17 cellular contexts compared by ENCODE assay signal in the genomic region with DNA sequence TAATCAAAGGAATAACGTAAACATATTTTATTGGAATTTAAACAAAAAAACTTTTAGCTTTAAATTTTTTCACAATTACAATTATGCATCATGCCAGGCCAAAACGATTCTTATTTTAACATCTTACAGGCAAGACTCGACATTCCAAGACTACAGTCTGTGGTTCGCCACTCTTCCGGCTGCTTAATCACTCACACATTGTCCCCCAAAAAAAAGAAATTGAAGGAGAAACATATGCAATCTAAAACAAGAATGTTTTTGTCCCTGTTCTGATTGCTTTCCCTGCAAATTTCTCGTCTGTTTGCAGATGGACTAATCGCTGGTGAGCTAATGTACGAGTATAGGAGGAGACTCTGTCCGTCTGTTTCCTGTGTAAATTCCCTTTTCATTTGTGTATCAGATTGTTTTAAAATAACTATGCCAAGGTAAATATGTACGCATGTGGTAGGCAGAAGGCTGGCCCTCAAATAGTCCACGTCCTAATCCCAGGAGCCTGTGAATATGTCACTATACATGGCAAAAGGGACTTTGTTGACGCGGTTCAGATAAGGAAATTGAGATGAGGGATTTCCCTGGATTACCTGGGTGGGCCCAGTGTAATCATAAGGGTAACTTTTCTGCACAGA. TPM values are rescaled to one million over a fixed set of nuclear protein-coding genes. Genes with fewer than 3 reads are reported as not detected.
DNase-seq lines count a peak whose midpoint lies in the region; ATAC-seq lines count a peak whose summit lies in the region.
"Had no signal": no experiment of that assay in that cellular context is flagged by ENCODE, and none has a peak within 500 bp of the region (broad histone marks: within the 10 kb centered on the region; RNA-seq: fewer than 3 reads in every experiment).

No MANE protein-coding gene starts in this region.

- H2BK12ac ChIP-seq in trophoblast cell (ENCODE audit: low read length): no peak overlapping the region

- no peak overlapping the region for H3K14ac ChIP-seq in trophoblast cell (ENCODE audit: low read length)

- DNase-seq in GM04504 (ENCODE audit: low read depth): peak; percentile 18
- peak in 1 of 2 experiments; percentile 61 for DNase-seq in SJSA1 (ENCODE audit: low read depth in 1 of 2, low spot score in 2 of 2)
- peak; percentile 19 for DNase-seq in fibroblast of peridontal ligament (ENCODE audit: extremely low read depth)
- DNase-seq in NCI-H526 (lab: John Stamatoyannopoulos, UW): no peak
- no peak for DNase-seq in trophoblast cell
- DNase-seq: DMS 273 treated with DMSO at 0.1 percent for 48 hours, HCEC 1CT, NCI-H1436, NCI-H774, PC-9, T-cell had no signal

- H3K4me2 ChIP-seq in trophoblast cell (ENCODE audit: low read length): no peak overlapping the region
- H3K4me2 ChIP-seq: PC-9 had no signal

- H3K79me1 ChIP-seq in trophoblast cell (ENCODE audit: low read length): no peaks in the 10 kb centered on the region

- H4K91ac ChIP-seq in trophoblast cell (ENCODE audit: low read depth, low read length): no peak overlapping the region

- no peaks in the 10 kb centered on the region for H3K79me2 ChIP-seq in trophoblast cell (ENCODE audit: control insufficient read depth, insufficient read depth, low read length, poor library complexity)

- ATAC-seq in GM21737 (IDR thresholded peaks at IDR 0.05; ENCODE audit: unreplicated experiment) (no peak), GM18511 (IDR thresholded peaks at IDR 0.05; ENCODE audit: unreplicated experiment) (no peak)
- ATAC-seq: T-cell had no signal

- no peak overlapping the region for H3K4ac ChIP-seq in trophoblast cell (ENCODE audit: low read depth, low read length)

- WGBS in trophoblast cell (ENCODE audit: extremely low coverage, insufficient coverage, insufficient read length): no CpG with 5 or more reads among the region's 13 CpGs

- no peak overlapping the region for H2AFZ ChIP-seq in trophoblast cell (ENCODE audit: insufficient read depth, low read length, poor library complexity)
- H2AFZ ChIP-seq: PC-9 had no signal

- H3K9me3 ChIP-seq in SJSA1 (replicated peaks) (no peaks in the 10 kb centered on the region), trophoblast cell (ENCODE audit: insufficient read depth, low read depth, low read length) (peaks cover 4% of the 10 kb centered on the region)

- H3K27ac ChIP-seq in SJSA1: peak overlapping the region; percentile 40; the same call in 1 of the 2 replicates
- no peak overlapping the region for H3K27ac ChIP-seq in trophoblast cell (ENCODE audit: low read depth, low read length)
- H3K27ac ChIP-seq: C4-2B, HL-60, PC-9, SK-N-MC had no signal

- H3K9ac ChIP-seq in trophoblast cell (ENCODE audit: low read length): no peak overlapping the region

- no peak overlapping the region for H3K23ac ChIP-seq in trophoblast cell (ENCODE audit: low read length)

- H2BK120ac ChIP-seq in trophoblast cell (ENCODE audit: insufficient read depth, low read length, poor library complexity): no peak overlapping the region

- no peak overlapping the region for H4K12ac ChIP-seq in trophoblast cell (ENCODE audit: low read depth, low read length)

- H4K8ac ChIP-seq in trophoblast cell (ENCODE audit: low read depth, low read length): no peak overlapping the region

- no peak overlapping the region for H2BK5ac ChIP-seq in trophoblast cell (ENCODE audit: low read depth, low read length, poor library complexity)

- H3K4me1 ChIP-seq in SJSA1 (replicated peaks) (peaks cover 12% of the 10 kb centered on the region), trophoblast cell (ENCODE audit: control insufficient read depth in 1 of 2, insufficient read depth in 2 of 2, low read length in 2 of 2) (no peaks in the 10 kb centered on the region)

- no peak overlapping the region for H3K18ac ChIP-seq in trophoblast cell (ENCODE audit: low read length)

- H3K4me3 ChIP-seq in SJSA1 (no peak overlapping the region), trophoblast cell (ENCODE audit: low read depth, low read length) (no peak overlapping the region)
- H3K4me3 ChIP-seq: PC-9, SK-N-MC had no signal

- peaks cover 99% of the 10 kb centered on the region for H3K36me3 ChIP-seq in SJSA1
- H3K36me3 ChIP-seq in trophoblast cell (ENCODE audit: control insufficient read depth in 1 of 2, insufficient read depth in 2 of 2, low read length in 2 of 2): peaks cover 31 to 48% of the 10 kb centered on the region in 2 experiments

- H3K27me3 ChIP-seq in SJSA1 (replicated peaks) (no peaks in the 10 kb centered on the region), trophoblast cell (ENCODE audit: insufficient read depth, low read length) (no peaks in the 10 kb centered on the region)

- H2AK5ac ChIP-seq in trophoblast cell (ENCODE audit: low read length): no peak overlapping the region

RNA-seq across cellular contexts. Expression of a gene that starts 37.7 kb away (rescaled TPM):
- total RNA-seq in SJSA1 (2014; rRNA removed; shearing (Covaris generic)): 0.13 TPM in 1 of 2 replicates, not detected in the other
- 0.07 and 0.12 TPM in 2 replicates for polyA plus RNA-seq in trophoblast cell (2013)
- total RNA-seq: NCI-H460, PC-9, T-cell had no signal

Comparison
In these comparisons a context has a peak if more than half of its experiments do, and no peak if none do; other contexts are left out.
1. DNase-seq: peak in GM04504 (single experiment) and fibroblast of peridontal ligament (single experiment); none in NCI-H526 (0 of 2) and trophoblast cell (0 of 2).